ENCODE assay signal across 23 cellular contexts in the genomic region with DNA sequence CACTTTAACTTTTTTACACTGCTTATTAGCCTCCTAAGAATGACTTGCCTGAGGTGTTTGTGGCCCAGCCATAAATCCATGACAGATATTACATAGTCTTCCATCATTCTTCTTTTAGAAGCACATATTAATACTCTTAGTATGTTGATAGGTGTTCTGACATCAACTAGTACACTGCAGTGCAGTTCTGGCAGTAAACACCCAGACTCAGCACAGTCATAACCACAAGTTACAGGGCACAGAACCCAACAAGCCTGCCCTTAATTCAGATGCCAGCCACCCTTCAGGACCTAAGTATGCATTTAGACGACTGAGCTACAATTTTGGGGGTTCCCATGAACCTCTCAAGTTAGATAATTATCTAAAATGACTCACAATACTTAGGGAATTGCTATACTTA.
"Had no signal": no experiment of that assay in that cellular context is flagged by ENCODE, and none has a peak within 500 bp of the region (broad histone marks: within the 10 kb centered on the region; RNA-seq: fewer than 3 reads in every experiment).

No MANE protein-coding gene starts in this region.

- H3K27me3 Mint-ChIP-seq: progenitor cell of endocrine pancreas had no signal

- H3K36me3 Mint-ChIP-seq: natural killer cell; stimulated activated effector memory CD8-positive, alpha-beta T cell treated with anti-CD3 and anti-CD28 coated beads, Interleukin-12 subunit alpha, Interleukin-12 subunit beta, amount 100 ng/mL, for 72 hours had no signal

- H3K4me2 ChIP-seq: hepatocyte had no signal

- H3K4me1 ChIP-seq: esophagus muscularis mucosa, lower lobe of right lung, right atrium auricular region, thyroid gland, vagina had no signal

- H3K4me1 Mint-ChIP-seq: natural killer cell; stimulated activated effector memory CD8-positive, alpha-beta T cell treated with anti-CD3 and anti-CD28 coated beads, Interleukin-12 subunit alpha, Interleukin-12 subunit beta, amount 100 ng/mL, for 72 hours had no signal

- H3K79me2 ChIP-seq: hepatocyte, parathyroid adenoma had no signal

- H3K4me3 ChIP-seq: coronary artery, esophagus muscularis mucosa, gastroesophageal sphincter, heart left ventricle, hepatocyte, lower lobe of right lung, right atrium auricular region, stomach, thyroid gland, vagina had no signal

- H3K27ac ChIP-seq: coronary artery, esophagus muscularis mucosa, gastroesophageal sphincter, heart left ventricle, hepatocyte, lower lobe of right lung, neutrophil, parathyroid adenoma, right atrium auricular region, stomach, thyroid gland, vagina had no signal

- DNase-seq: dermis blood vessel endothelial cell; effector memory CD4-positive, alpha-beta T cell; heart left ventricle; left ventricle myocardium superior; lower lobe of right lung; natural killer cell; stimulated activated CD4-positive, alpha-beta T cell treated with anti-CD3 and anti-CD28 coated beads, Interleukin-2, amount 100 ng/mL, for 24 hours; stimulated activated CD4-positive, alpha-beta T cell treated with anti-CD3 and anti-CD28 coated beads, Interleukin-4, amount 100 ng/mL, for 24 hours; stimulated activated naive CD4-positive, alpha-beta T cell treated with Interleukin-2 at 50 U/mL for 16 hours; stomach; thyroid gland; trophoblast cell had no signal

- H3K27me3 ChIP-seq: esophagus muscularis mucosa, gastroesophageal sphincter, heart left ventricle, hepatocyte, neutrophil, right atrium auricular region, stomach, thyroid gland, vagina had no signal

- H3K9ac ChIP-seq: parathyroid adenoma had no signal

- H3K36me3 ChIP-seq: neutrophil, thyroid gland had no signal

- H3K9me3 ChIP-seq: esophagus muscularis mucosa, gastroesophageal sphincter, heart left ventricle, lower lobe of right lung, neutrophil, right atrium auricular region, stomach, thyroid gland, vagina had no signal

- H3K27ac Mint-ChIP-seq: natural killer cell; progenitor cell of endocrine pancreas; stimulated activated effector memory CD8-positive, alpha-beta T cell treated with anti-CD3 and anti-CD28 coated beads, Interleukin-12 subunit alpha, Interleukin-12 subunit beta, amount 100 ng/mL, for 72 hours had no signal

- H2AFZ ChIP-seq: hepatocyte, parathyroid adenoma had no signal

- H3K9me3 Mint-ChIP-seq: natural killer cell had no signal

- H3K4me3 Mint-ChIP-seq: natural killer cell; stimulated activated effector memory CD8-positive, alpha-beta T cell treated with anti-CD3 and anti-CD28 coated beads, Interleukin-12 subunit alpha, Interleukin-12 subunit beta, amount 100 ng/mL, for 72 hours had no signal

- ATAC-seq: gastroesophageal sphincter; heart left ventricle; left ventricle myocardium superior; lower lobe of right lung; natural killer cell; sciatic nerve; stimulated activated effector memory CD8-positive, alpha-beta T cell treated with anti-CD3 and anti-CD28 coated beads, Interleukin-12 subunit alpha, Interleukin-12 subunit beta, amount 100 ng/mL, for 72 hours had no signal
